Comparison of ENCODE assay signal across 1 cellular context in genomic region chr15:88388702-88389101, GRCh38.
TF ChIP-seq lines count a peak whose summit lies in the region.

No MANE protein-coding gene starts in this region.

TF ChIP-seq in HepG2, 621 proteins besides CTCF, POLR2A, EP300 and RAD21 (continued from another document and continues in another):
- TF ChIP-seq ISL2 (CRISPR knock-in tag; IDR thresholded peaks at IDR 0.05) = peak; percentile 41; the same call in 1 of the 2 replicates
- peak; percentile 45; the same call in 1 of the 2 replicates for TF ChIP-seq NR2F6 (IDR thresholded peaks at IDR 0.05)
- no peak for TF ChIP-seq NR2F6 (CRISPR knock-in tag; IDR thresholded peaks at IDR 0.05)
- TF ChIP-seq BHLHE40 (IDR thresholded peaks at IDR 0.05; ENCODE audit: low read length) = no peak
- no peak for TF ChIP-seq PLRG1 (conservative IDR thresholded peaks at IDR 0.05)
- no peak for TF ChIP-seq FOXP1 (IDR thresholded peaks at IDR 0.05)
- TF ChIP-seq FOXP1 (CRISPR knock-in tag; IDR thresholded peaks at IDR 0.05) = peak; percentile 21; the same call in 1 of the 2 replicates
- peak; percentile 25 for TF ChIP-seq FOSL2 (CRISPR knock-in tag; IDR thresholded peaks at IDR 0.05)
- 0 out of 2 replicates have a peak, but pooled peaks have one; percentile 18 for TF ChIP-seq SMC3 (IDR thresholded peaks at IDR 0.05; ENCODE audit: low read length)
- peak; percentile 22; the same call in 1 of the 2 replicates for TF ChIP-seq ARID4A (CRISPR knock-in tag; IDR thresholded peaks at IDR 0.05; ENCODE audit: borderline replicate concordance)
- 0 out of 2 replicates have a peak, but pooled peaks have one; percentile 25 for TF ChIP-seq DPF2 (CRISPR knock-in tag; IDR thresholded peaks at IDR 0.05; ENCODE audit: borderline replicate concordance, low read depth)
- peak; percentile 76; the same call in 1 of the 2 replicates for TF ChIP-seq ZNF264 (CRISPR knock-in tag; IDR thresholded peaks at IDR 0.05)
- 0 out of 2 replicates have a peak, but pooled peaks have one; percentile 37 for TF ChIP-seq KAT8 (CRISPR knock-in tag; IDR thresholded peaks at IDR 0.05)
- TF ChIP-seq AFF4 (CRISPR knock-in tag; IDR thresholded peaks at IDR 0.05) = no peak
- TF ChIP-seq, protein P1, sequence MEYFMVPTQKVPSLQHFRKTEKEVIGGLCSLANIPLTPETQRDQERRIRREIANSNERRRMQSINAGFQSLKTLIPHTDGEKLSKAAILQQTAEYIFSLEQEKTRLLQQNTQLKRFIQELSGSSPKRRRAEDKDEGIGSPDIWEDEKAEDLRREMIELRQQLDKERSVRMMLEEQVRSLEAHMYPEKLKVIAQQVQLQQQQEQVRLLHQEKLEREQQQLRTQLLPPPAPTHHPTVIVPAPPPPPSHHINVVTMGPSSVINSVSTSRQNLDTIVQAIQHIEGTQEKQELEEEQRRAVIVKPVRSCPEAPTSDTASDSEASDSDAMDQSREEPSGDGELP (IDR thresholded peaks at IDR 0.05; ENCODE audit: borderline replicate concordance, low read depth) = peak; percentile 17; the same call in 1 of the 2 replicates
- TF ChIP-seq BCL3 (CRISPR knock-in tag; IDR thresholded peaks at IDR 0.05) = no peak
- no peak for TF ChIP-seq ZNF816 (CRISPR knock-in tag; IDR thresholded peaks at IDR 0.05; ENCODE audit: borderline replicate concordance)
- TF ChIP-seq GATAD2A (CRISPR knock-in tag; IDR thresholded peaks at IDR 0.05) = peak; percentile 67
- 0 out of 2 replicates have a peak, but pooled peaks have one; percentile 31 for TF ChIP-seq ZNF468 (CRISPR knock-in tag; IDR thresholded peaks at IDR 0.05)
- TF ChIP-seq FOXJ3 (CRISPR knock-in tag; IDR thresholded peaks at IDR 0.05; ENCODE audit: borderline replicate concordance) = 0 out of 2 replicates have a peak, but pooled peaks have one; percentile 28
- TF ChIP-seq ZMYM4 (CRISPR knock-in tag; IDR thresholded peaks at IDR 0.05) = peak; percentile 33; the same call in 1 of the 2 replicates
- TF ChIP-seq, protein P2, sequence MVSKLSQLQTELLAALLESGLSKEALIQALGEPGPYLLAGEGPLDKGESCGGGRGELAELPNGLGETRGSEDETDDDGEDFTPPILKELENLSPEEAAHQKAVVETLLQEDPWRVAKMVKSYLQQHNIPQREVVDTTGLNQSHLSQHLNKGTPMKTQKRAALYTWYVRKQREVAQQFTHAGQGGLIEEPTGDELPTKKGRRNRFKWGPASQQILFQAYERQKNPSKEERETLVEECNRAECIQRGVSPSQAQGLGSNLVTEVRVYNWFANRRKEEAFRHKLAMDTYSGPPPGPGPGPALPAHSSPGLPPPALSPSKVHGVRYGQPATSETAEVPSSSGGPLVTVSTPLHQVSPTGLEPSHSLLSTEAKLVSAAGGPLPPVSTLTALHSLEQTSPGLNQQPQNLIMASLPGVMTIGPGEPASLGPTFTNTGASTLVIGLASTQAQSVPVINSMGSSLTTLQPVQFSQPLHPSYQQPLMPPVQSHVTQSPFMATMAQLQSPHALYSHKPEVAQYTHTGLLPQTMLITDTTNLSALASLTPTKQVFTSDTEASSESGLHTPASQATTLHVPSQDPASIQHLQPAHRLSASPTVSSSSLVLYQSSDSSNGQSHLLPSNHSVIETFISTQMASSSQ (IDR thresholded peaks at IDR 0.05; ENCODE audit: low read depth) = peak; percentile 90
- TF ChIP-seq, protein P2 (CRISPR knock-in tag; IDR thresholded peaks at IDR 0.05; ENCODE audit: borderline replicate concordance) = peak; percentile 95
- TF ChIP-seq POGZ (CRISPR knock-in tag; IDR thresholded peaks at IDR 0.05) = 0 out of 2 replicates have a peak, but pooled peaks have one; percentile 20
- peak; percentile 26; the same call in 1 of the 2 replicates for TF ChIP-seq HMG20A (CRISPR knock-in tag; IDR thresholded peaks at IDR 0.05; ENCODE audit: borderline replicate concordance)
- TF ChIP-seq PAX8 (CRISPR knock-in tag; IDR thresholded peaks at IDR 0.05; ENCODE audit: borderline replicate concordance) = no peak
- TF ChIP-seq HNF4G (IDR thresholded peaks at IDR 0.05; ENCODE audit: borderline replicate concordance, low read depth, low read length) = peak; percentile 32; the same call in 1 of the 2 replicates
- no peak for TF ChIP-seq HNF4G (CRISPR knock-in tag; IDR thresholded peaks at IDR 0.05; ENCODE audit: borderline replicate concordance, low read depth)
- TF ChIP-seq HNF1B (CRISPR knock-in tag; IDR thresholded peaks at IDR 0.05) = peak; percentile 97
- peak; percentile 90 for TF ChIP-seq CEBPB (IDR thresholded peaks at IDR 0.05; ENCODE audit: borderline replicate concordance, low read depth, low read length)
- peak; percentile 18; the same call in 1 of the 2 replicates for TF ChIP-seq FOXA3 (CRISPR knock-in tag; IDR thresholded peaks at IDR 0.05)
- peak; percentile 6; the same call in 1 of the 2 replicates for TF ChIP-seq ZNF644 (CRISPR knock-in tag; IDR thresholded peaks at IDR 0.05; ENCODE audit: low read depth)
- TF ChIP-seq SIX1 (CRISPR knock-in tag; IDR thresholded peaks at IDR 0.05; ENCODE audit: borderline replicate concordance) = peak; percentile 63; the same call in 1 of the 2 replicates
- 0 out of 2 replicates have a peak, but pooled peaks have one; percentile 18 for TF ChIP-seq PPARG (CRISPR knock-in tag; conservative IDR thresholded peaks at IDR 0.05)
- 0 out of 2 replicates have a peak, but pooled peaks have one; percentile 8 for TF ChIP-seq PHF8 (CRISPR knock-in tag; IDR thresholded peaks at IDR 0.05)
- TF ChIP-seq CREM (IDR thresholded peaks at IDR 0.05) = peak; percentile 39; the same call in 1 of the 2 replicates
- no peak for TF ChIP-seq CREM (CRISPR knock-in tag; IDR thresholded peaks at IDR 0.05)
- 0 out of 2 replicates have a peak, but pooled peaks have one; percentile 18 for TF ChIP-seq MAX (IDR thresholded peaks at IDR 0.05)
- TF ChIP-seq ZNF567 (CRISPR knock-in tag; IDR thresholded peaks at IDR 0.05; ENCODE audit: borderline replicate concordance) = no peak
- no peak for TF ChIP-seq KDM5A (IDR thresholded peaks at IDR 0.05; ENCODE audit: borderline replicate concordance, low read length)
- no peak for TF ChIP-seq CREB1 (IDR thresholded peaks at IDR 0.05)
- TF ChIP-seq CREB1 (CRISPR knock-in tag; IDR thresholded peaks at IDR 0.05) = peak; percentile 28; the same call in 1 of the 2 replicates
- 0 out of 2 replicates have a peak, but pooled peaks have one; percentile 11 for TF ChIP-seq RARA (CRISPR knock-in tag; IDR thresholded peaks at IDR 0.05)
- peak; percentile 56; the same call in 1 of the 2 replicates for TF ChIP-seq FOXP4 (CRISPR knock-in tag; IDR thresholded peaks at IDR 0.05)
- peak; percentile 94 for TF ChIP-seq PITX1 (CRISPR knock-in tag; IDR thresholded peaks at IDR 0.05)
- TF ChIP-seq GFI1 (CRISPR knock-in tag; IDR thresholded peaks at IDR 0.05; ENCODE audit: borderline replicate concordance) = peak; percentile 40; the same call in 1 of the 2 replicates
- no peak for TF ChIP-seq SOX6 (IDR thresholded peaks at IDR 0.05)
- peak; percentile 78 for TF ChIP-seq SOX6 (CRISPR knock-in tag; IDR thresholded peaks at IDR 0.05)
